In the genomic region with DNA sequence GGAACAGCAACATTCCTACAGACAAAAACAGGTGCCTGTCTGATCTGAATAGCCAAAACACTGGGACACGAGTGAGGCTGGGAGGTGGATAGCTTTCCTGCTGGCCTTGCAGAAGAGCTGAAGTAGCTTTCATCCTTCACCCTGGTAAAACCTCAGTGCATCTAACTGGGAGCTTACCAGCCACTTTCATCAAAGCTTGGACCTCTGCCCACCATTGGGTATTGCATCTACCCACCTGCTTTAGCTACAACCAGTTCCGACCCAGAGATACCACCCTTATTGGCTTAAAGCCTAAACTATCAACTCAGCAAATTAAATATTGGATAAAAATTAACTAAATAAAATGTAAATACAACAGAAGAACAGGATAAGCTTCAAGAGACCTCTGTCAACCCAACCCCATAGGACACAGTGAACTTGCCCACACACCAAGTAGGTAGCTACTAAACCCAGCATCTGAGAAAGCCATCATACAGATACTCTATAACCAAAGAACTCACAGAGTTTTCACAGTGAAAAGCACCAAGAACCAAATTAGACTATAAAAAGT, we compare ENCODE assay signal across 8 cellular contexts.
"Had no signal": no experiment of that assay in that cellular context is flagged by ENCODE, and none has a peak within 500 bp of the region (broad histone marks: within the 10 kb centered on the region; RNA-seq: fewer than 3 reads in every experiment).

No MANE protein-coding gene starts in this region.

- H3K27ac ChIP-seq: HL-60 had no signal

- ATAC-seq: GM23338 had no signal

- H3K4me2 ChIP-seq: GM23338 had no signal

- DNase-seq: H9, HCEC 1CT, KBM-7 had no signal

- H2AFZ ChIP-seq: GM23338 had no signal

- FAIRE-seq: H1, H54, HTR-8/SVneo had no signal

- H3K4me3 ChIP-seq: GM23338 had no signal
